1 cellular context compared by ENCODE assay signal in the genomic region with DNA sequence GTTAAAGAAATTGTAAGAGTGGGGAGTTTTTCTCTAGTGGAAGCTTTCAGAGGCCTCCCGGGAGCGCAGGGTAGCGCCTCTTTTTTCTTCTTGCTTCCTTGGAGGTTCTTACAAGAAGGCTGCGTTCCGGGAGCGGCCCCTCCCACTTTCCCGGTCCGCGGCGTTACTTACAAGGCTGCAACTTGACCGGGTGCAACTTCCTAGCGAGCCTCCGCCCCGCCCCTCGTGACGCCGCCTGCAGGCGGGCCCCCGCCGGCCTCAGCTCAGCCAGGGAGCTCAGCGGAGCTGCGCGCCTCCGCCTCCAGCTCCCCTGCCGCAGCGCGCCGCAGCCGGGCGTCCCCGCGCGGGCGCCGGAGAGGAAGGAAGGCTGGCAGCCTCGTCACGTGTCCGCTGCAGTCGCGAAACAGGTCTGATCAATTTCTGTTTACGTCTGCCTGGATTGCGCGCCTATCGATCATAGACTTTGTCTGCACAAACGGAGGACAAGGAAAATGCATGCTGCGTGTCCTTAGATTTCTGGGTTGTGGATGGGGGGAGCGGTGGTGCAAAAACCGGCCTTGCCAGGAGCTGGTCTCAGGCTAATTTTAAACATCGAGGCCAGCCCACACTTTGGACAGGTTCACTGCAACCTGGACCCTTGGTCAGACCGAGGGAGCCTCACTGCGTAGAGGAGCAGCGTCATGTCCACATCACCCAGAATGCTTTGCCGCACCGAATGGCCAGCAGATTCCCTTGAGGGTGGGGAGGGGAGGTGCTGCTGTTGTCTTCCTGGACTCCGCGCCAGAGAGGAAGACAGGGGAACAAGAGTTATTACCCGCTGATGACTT.
TF ChIP-seq lines count a peak whose summit lies in the region.

Gene FAM217B (plus strand): TSS at position 261 of the 827 bp plus-strand sequence. CDS start 3,555 bp downstream, outside the sequence.
Gene PPP1R3D (minus strand): TSS at position 177 of the 827 bp plus-strand sequence. CDS start 374 bp downstream, outside the sequence.

TF ChIP-seq in HEK293, 187 proteins besides CTCF, POLR2A, EP300 and RAD21 (continued from another document and continues in another):
- TF ChIP-seq TCF7L2 (IDR thresholded peaks at IDR 0.05; ENCODE audit: borderline replicate concordance, low read depth, low read length): no peak
- TF ChIP-seq ZNF449 (tag by site-specific recombination; IDR thresholded peaks at IDR 0.05): 0 out of 2 replicates have a peak, but pooled peaks have one; percentile 52
- no peak for TF ChIP-seq ZNF596 (tag by site-specific recombination; IDR thresholded peaks at IDR 0.05)
- no peak for TF ChIP-seq ZNF768 (tag by site-specific recombination; IDR thresholded peaks at IDR 0.05)
- TF ChIP-seq ZNF660 (tag by site-specific recombination; IDR thresholded peaks at IDR 0.05): 0 out of 2 replicates have a peak, but pooled peaks have one; percentile 39
- peak; percentile 62 for TF ChIP-seq ZBTB11 (tag by site-specific recombination; conservative IDR thresholded peaks at IDR 0.05; ENCODE audit: low read depth)
- TF ChIP-seq ZNF561 (tag by site-specific recombination; IDR thresholded peaks at IDR 0.05; ENCODE audit: borderline replicate concordance): 0 out of 2 replicates have a peak, but pooled peaks have one; percentile 38
- TF ChIP-seq, protein P1, sequence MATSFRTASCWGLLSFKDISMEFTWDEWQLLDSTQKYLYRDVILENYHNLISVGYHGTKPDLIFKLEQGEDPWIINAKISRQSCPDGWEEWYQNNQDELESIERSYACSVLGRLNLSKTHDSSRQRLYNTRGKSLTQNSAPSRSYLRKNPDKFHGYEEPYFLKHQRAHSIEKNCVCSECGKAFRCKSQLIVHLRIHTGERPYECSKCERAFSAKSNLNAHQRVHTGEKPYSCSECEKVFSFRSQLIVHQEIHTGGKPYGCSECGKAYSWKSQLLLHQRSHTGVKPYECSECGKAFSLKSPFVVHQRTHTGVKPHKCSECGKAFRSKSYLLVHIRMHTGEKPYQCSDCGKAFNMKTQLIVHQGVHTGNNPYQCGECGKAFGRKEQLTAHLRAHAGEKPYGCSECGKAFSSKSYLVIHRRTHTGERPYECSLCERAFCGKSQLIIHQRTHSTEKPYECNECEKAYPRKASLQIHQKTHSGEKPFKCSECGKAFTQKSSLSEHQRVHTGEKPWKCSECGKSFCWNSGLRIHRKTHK (tag by site-specific recombination; IDR thresholded peaks at IDR 0.05): no peak
- peak; percentile 29; the same call in 1 of the 2 replicates for TF ChIP-seq PATZ1 (tag by site-specific recombination; IDR thresholded peaks at IDR 0.05)
- no peak for TF ChIP-seq SCRT1 (tag by site-specific recombination; IDR thresholded peaks at IDR 0.05; ENCODE audit: borderline replicate concordance)
- TF ChIP-seq ZNF341 (tag by site-specific recombination; IDR thresholded peaks at IDR 0.05; ENCODE audit: low read depth): peak; percentile 87
- no peak for TF ChIP-seq KLF1 (tag by site-specific recombination; IDR thresholded peaks at IDR 0.05)
- peak; percentile 39; the same call in 1 of the 2 replicates for TF ChIP-seq SP3 (tag by site-specific recombination; IDR thresholded peaks at IDR 0.05)
- TF ChIP-seq OSR2 (tag by site-specific recombination; IDR thresholded peaks at IDR 0.05): peak; percentile 88
- no peak for TF ChIP-seq MZF1 (tag by site-specific recombination; IDR thresholded peaks at IDR 0.05; ENCODE audit: borderline replicate concordance)
- no peak for TF ChIP-seq ZNF140 (tag by site-specific recombination; IDR thresholded peaks at IDR 0.05)
- peak; percentile 44; the same call in 1 of the 2 replicates for TF ChIP-seq KLF17 (tag by site-specific recombination; IDR thresholded peaks at IDR 0.05)
- TF ChIP-seq, protein P2, sequence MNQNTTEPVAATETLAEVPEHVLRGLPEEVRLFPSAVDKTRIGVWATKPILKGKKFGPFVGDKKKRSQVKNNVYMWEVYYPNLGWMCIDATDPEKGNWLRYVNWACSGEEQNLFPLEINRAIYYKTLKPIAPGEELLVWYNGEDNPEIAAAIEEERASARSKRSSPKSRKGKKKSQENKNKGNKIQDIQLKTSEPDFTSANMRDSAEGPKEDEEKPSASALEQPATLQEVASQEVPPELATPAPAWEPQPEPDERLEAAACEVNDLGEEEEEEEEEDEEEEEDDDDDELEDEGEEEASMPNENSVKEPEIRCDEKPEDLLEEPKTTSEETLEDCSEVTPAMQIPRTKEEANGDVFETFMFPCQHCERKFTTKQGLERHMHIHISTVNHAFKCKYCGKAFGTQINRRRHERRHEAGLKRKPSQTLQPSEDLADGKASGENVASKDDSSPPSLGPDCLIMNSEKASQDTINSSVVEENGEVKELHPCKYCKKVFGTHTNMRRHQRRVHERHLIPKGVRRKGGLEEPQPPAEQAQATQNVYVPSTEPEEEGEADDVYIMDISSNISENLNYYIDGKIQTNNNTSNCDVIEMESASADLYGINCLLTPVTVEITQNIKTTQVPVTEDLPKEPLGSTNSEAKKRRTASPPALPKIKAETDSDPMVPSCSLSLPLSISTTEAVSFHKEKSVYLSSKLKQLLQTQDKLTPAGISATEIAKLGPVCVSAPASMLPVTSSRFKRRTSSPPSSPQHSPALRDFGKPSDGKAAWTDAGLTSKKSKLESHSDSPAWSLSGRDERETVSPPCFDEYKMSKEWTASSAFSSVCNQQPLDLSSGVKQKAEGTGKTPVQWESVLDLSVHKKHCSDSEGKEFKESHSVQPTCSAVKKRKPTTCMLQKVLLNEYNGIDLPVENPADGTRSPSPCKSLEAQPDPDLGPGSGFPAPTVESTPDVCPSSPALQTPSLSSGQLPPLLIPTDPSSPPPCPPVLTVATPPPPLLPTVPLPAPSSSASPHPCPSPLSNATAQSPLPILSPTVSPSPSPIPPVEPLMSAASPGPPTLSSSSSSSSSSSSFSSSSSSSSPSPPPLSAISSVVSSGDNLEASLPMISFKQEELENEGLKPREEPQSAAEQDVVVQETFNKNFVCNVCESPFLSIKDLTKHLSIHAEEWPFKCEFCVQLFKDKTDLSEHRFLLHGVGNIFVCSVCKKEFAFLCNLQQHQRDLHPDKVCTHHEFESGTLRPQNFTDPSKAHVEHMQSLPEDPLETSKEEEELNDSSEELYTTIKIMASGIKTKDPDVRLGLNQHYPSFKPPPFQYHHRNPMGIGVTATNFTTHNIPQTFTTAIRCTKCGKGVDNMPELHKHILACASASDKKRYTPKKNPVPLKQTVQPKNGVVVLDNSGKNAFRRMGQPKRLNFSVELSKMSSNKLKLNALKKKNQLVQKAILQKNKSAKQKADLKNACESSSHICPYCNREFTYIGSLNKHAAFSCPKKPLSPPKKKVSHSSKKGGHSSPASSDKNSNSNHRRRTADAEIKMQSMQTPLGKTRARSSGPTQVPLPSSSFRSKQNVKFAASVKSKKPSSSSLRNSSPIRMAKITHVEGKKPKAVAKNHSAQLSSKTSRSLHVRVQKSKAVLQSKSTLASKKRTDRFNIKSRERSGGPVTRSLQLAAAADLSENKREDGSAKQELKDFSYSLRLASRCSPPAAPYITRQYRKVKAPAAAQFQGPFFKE (tag by site-specific recombination; IDR thresholded peaks at IDR 0.05; ENCODE audit: borderline replicate concordance): no peak
- TF ChIP-seq ZEB2 (tag by site-specific recombination; IDR thresholded peaks at IDR 0.05): peak; percentile 54
- TF ChIP-seq ZNF366 (tag by site-specific recombination; conservative IDR thresholded peaks at IDR 0.05): peak; percentile 78
- no peak for TF ChIP-seq ZNF18 (tag by site-specific recombination; IDR thresholded peaks at IDR 0.05)
- TF ChIP-seq ZNF362 (tag by site-specific recombination; IDR thresholded peaks at IDR 0.05): no peak
- TF ChIP-seq IKZF3 (tag by site-specific recombination; IDR thresholded peaks at IDR 0.05): peak; percentile 76
- peak; percentile 24; the same call in 1 of the 2 replicates for TF ChIP-seq ZFHX2 (tag by site-specific recombination; conservative IDR thresholded peaks at IDR 0.05)
- peak; percentile 85 for TF ChIP-seq ZBTB48 (tag by site-specific recombination; IDR thresholded peaks at IDR 0.05)
- no peak for TF ChIP-seq BCL6B (tag by site-specific recombination; IDR thresholded peaks at IDR 0.05)
- TF ChIP-seq ZNF2 (tag by site-specific recombination; IDR thresholded peaks at IDR 0.05): 0 out of 2 replicates have a peak, but pooled peaks have one; percentile 49
- TF ChIP-seq GLIS1 (tag by site-specific recombination; IDR thresholded peaks at IDR 0.05): peak; percentile 37; the same call in 1 of the 2 replicates
